In the genomic region with DNA sequence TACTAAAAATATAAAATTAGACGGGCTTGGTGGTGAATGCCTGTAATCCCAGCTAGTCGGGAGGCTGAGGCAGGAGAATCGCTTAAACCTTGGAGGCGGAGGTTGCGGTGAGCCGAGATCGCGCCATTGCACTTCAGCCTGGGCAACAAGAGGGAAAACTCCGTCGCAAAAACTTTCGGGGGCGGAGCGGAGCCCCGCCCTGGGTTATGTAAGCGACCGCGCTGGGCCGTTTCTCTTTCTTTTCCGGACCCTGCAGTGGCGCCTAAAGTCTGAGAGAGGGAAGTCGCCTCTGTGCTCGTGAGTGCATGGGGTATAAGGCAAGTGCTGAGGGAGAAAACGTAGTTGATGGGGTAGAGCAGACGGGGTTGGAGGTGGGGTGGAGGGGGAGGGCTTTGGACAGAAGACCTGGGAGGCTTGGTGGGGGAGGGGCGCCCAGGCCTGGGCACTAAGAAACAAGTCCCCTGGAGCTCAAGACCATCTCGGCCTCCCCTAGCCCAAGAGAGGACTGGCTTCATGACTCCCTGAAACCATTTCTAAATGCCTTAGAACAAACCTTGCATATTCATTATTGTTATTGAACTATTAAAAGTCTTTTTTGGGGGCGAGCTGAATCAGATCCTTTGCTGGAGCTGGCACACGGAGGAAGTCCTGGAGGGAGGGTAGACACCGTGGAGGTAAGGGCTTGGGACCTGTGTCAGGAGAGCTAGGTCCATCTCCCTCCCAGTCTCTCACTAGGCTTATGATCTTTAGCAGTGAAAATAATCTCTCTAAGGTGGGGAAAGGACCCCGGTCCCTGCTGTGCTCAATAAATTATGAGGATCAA, we compare ENCODE assay signal across 1 cellular context.
TF ChIP-seq lines count a peak whose summit lies in the region.

No MANE protein-coding gene starts in this region.

TF ChIP-seq in K562, 482 proteins besides CTCF, POLR2A, EP300 and RAD21 (continued from another document and continues in another):
- TF ChIP-seq, protein P1, sequence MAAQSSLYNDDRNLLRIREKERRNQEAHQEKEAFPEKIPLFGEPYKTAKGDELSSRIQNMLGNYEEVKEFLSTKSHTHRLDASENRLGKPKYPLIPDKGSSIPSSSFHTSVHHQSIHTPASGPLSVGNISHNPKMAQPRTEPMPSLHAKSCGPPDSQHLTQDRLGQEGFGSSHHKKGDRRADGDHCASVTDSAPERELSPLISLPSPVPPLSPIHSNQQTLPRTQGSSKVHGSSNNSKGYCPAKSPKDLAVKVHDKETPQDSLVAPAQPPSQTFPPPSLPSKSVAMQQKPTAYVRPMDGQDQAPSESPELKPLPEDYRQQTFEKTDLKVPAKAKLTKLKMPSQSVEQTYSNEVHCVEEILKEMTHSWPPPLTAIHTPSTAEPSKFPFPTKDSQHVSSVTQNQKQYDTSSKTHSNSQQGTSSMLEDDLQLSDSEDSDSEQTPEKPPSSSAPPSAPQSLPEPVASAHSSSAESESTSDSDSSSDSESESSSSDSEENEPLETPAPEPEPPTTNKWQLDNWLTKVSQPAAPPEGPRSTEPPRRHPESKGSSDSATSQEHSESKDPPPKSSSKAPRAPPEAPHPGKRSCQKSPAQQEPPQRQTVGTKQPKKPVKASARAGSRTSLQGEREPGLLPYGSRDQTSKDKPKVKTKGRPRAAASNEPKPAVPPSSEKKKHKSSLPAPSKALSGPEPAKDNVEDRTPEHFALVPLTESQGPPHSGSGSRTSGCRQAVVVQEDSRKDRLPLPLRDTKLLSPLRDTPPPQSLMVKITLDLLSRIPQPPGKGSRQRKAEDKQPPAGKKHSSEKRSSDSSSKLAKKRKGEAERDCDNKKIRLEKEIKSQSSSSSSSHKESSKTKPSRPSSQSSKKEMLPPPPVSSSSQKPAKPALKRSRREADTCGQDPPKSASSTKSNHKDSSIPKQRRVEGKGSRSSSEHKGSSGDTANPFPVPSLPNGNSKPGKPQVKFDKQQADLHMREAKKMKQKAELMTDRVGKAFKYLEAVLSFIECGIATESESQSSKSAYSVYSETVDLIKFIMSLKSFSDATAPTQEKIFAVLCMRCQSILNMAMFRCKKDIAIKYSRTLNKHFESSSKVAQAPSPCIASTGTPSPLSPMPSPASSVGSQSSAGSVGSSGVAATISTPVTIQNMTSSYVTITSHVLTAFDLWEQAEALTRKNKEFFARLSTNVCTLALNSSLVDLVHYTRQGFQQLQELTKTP (IDR thresholded peaks at IDR 0.05; ENCODE audit: low read depth in 1 of 2, partially characterized antibody in 2 of 2), result no peak
- TF ChIP-seq BHLHE40 (IDR thresholded peaks at IDR 0.05; ENCODE audit: low read length), result peak; percentile 44
- no peak for TF ChIP-seq ZFPM2 (CRISPR knock-in tag; IDR thresholded peaks at IDR 0.05)
- TF ChIP-seq HDAC8 (tag; IDR thresholded peaks at IDR 0.05), result no peak
- no peak for TF ChIP-seq ZNF445 (CRISPR knock-in tag; IDR thresholded peaks at IDR 0.05; ENCODE audit: low read depth)
- TF ChIP-seq ZNF778 (CRISPR knock-in tag; IDR thresholded peaks at IDR 0.05), result no peak
- peak; percentile 35; the same call in 1 of the 2 replicates for TF ChIP-seq NCOR1 (IDR thresholded peaks at IDR 0.05)
- no peak for TF ChIP-seq ZKSCAN3 (CRISPR knock-in tag; IDR thresholded peaks at IDR 0.05)
- TF ChIP-seq ZNF695 (CRISPR knock-in tag; IDR thresholded peaks at IDR 0.05), result no peak
- TF ChIP-seq MCM7 (IDR thresholded peaks at IDR 0.05), result no peak
- TF ChIP-seq HDGF (IDR thresholded peaks at IDR 0.05), result no peak
- TF ChIP-seq ZNF586 (CRISPR knock-in tag; conservative IDR thresholded peaks at IDR 0.05), result no peak
- peak; percentile 34; the same call in 1 of the 2 replicates for TF ChIP-seq L3MBTL2 (IDR thresholded peaks at IDR 0.05)
- no peak for TF ChIP-seq TCFL5 (CRISPR knock-in tag; conservative IDR thresholded peaks at IDR 0.05)
- no peak for TF ChIP-seq SP2 (IDR thresholded peaks at IDR 0.05; ENCODE audit: extremely low read depth, low read depth, low read length, poor library complexity, severe bottlenecking)
- TF ChIP-seq XRCC4 (IDR thresholded peaks at IDR 0.05; ENCODE audit: extremely low read depth, insufficient read depth, insufficient read length), result no peak
- TF ChIP-seq, protein P2, sequence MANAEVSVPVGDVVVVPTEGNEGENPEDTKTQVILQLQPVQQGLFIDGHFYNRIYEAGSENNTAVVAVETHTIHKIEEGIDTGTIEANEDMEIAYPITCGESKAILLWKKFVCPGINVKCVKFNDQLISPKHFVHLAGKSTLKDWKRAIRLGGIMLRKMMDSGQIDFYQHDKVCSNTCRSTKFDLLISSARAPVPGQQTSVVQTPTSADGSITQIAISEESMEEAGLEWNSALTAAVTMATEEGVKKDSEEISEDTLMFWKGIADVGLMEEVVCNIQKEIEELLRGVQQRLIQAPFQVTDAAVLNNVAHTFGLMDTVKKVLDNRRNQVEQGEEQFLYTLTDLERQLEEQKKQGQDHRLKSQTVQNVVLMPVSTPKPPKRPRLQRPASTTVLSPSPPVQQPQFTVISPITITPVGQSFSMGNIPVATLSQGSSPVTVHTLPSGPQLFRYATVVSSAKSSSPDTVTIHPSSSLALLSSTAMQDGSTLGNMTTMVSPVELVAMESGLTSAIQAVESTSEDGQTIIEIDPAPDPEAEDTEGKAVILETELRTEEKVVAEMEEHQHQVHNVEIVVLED (CRISPR knock-in tag; IDR thresholded peaks at IDR 0.05), result no peak
- TF ChIP-seq, protein P3, sequence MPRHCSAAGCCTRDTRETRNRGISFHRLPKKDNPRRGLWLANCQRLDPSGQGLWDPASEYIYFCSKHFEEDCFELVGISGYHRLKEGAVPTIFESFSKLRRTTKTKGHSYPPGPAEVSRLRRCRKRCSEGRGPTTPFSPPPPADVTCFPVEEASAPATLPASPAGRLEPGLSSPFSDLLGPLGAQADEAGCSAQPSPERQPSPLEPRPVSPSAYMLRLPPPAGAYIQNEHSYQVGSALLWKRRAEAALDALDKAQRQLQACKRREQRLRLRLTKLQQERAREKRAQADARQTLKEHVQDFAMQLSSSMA (CRISPR knock-in tag; IDR thresholded peaks at IDR 0.05), result no peak
- no peak for TF ChIP-seq HNRNPK (IDR thresholded peaks at IDR 0.05; ENCODE audit: low read depth, low read length, poor library complexity, severe bottlenecking)
- peak; percentile 31; the same call in 1 of the 2 replicates for TF ChIP-seq ATF7 (IDR thresholded peaks at IDR 0.05)
- TF ChIP-seq, protein P4, sequence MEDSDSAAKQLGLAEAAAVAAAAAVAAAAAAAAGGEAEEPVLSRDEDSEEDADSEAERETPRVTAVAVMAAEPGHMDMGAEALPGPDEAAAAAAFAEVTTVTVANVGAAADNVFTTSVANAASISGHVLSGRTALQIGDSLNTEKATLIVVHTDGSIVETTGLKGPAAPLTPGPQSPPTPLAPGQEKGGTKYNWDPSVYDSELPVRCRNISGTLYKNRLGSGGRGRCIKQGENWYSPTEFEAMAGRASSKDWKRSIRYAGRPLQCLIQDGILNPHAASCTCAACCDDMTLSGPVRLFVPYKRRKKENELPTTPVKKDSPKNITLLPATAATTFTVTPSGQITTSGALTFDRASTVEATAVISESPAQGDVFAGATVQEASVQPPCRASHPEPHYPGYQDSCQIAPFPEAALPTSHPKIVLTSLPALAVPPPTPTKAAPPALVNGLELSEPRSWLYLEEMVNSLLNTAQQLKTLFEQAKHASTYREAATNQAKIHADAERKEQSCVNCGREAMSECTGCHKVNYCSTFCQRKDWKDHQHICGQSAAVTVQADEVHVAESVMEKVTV (CRISPR knock-in tag; IDR thresholded peaks at IDR 0.05), result no peak
- TF ChIP-seq ZFP36 (IDR thresholded peaks at IDR 0.05; ENCODE audit: low read depth, low read length, partially characterized antibody), result no peak
- TF ChIP-seq, protein P5, sequence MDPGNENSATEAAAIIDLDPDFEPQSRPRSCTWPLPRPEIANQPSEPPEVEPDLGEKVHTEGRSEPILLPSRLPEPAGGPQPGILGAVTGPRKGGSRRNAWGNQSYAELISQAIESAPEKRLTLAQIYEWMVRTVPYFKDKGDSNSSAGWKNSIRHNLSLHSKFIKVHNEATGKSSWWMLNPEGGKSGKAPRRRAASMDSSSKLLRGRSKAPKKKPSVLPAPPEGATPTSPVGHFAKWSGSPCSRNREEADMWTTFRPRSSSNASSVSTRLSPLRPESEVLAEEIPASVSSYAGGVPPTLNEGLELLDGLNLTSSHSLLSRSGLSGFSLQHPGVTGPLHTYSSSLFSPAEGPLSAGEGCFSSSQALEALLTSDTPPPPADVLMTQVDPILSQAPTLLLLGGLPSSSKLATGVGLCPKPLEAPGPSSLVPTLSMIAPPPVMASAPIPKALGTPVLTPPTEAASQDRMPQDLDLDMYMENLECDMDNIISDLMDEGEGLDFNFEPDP (CRISPR knock-in tag; IDR thresholded peaks at IDR 0.05), result no peak
- TF ChIP-seq FUS (optimal IDR thresholded peaks at IDR 0.05; ENCODE audit: low read depth, low read length), result no peak
- TF ChIP-seq ZNF785 (CRISPR knock-in tag; IDR thresholded peaks at IDR 0.05), result no peak
- no peak for TF ChIP-seq ZNF224 (CRISPR knock-in tag; IDR thresholded peaks at IDR 0.05)
- TF ChIP-seq ERF (CRISPR knock-in tag; IDR thresholded peaks at IDR 0.05), result no peak
- no peak for TF ChIP-seq NFE2L1 (tag; IDR thresholded peaks at IDR 0.05; ENCODE audit: borderline replicate concordance, low read depth)
- no peak for TF ChIP-seq NCOA4 (IDR thresholded peaks at IDR 0.05; ENCODE audit: partially characterized antibody)
- TF ChIP-seq SOX6 (IDR thresholded peaks at IDR 0.05), result 0 out of 2 replicates have a peak, but pooled peaks have one; percentile 41
- TF ChIP-seq TRIM28 (IDR thresholded peaks at IDR 0.05), result peak; percentile 6; the same call in 1 of the 2 replicates
- TF ChIP-seq TAF7 (tag; IDR thresholded peaks at IDR 0.05), result peak; percentile 85; the same call in 1 of the 2 replicates
- TF ChIP-seq RUNX1 (IDR thresholded peaks at IDR 0.05; ENCODE audit: low read depth), result no peak
- TF ChIP-seq ZNF644 (tag; IDR thresholded peaks at IDR 0.05; ENCODE audit: low read depth), result no peak
- TF ChIP-seq, protein P6, sequence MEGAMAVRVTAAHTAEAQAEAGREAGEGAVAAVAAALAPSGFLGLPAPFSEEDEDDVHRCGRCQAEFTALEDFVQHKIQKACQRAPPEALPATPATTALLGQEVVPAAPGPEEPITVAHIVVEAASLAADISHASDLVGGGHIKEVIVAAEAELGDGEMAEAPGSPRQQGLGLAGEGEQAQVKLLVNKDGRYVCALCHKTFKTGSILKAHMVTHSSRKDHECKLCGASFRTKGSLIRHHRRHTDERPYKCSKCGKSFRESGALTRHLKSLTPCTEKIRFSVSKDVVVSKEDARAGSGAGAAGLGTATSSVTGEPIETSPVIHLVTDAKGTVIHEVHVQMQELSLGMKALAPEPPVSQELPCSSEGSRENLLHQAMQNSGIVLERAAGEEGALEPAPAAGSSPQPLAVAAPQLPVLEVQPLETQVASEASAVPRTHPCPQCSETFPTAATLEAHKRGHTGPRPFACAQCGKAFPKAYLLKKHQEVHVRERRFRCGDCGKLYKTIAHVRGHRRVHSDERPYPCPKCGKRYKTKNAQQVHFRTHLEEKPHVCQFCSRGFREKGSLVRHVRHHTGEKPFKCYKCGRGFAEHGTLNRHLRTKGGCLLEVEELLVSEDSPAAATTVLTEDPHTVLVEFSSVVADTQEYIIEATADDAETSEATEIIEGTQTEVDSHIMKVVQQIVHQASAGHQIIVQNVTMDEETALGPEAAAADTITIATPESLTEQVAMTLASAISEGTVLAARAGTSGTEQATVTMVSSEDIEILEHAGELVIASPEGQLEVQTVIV (CRISPR knock-in tag; IDR thresholded peaks at IDR 0.05; ENCODE audit: borderline replicate concordance), result peak; percentile 80
- TF ChIP-seq, protein P7, sequence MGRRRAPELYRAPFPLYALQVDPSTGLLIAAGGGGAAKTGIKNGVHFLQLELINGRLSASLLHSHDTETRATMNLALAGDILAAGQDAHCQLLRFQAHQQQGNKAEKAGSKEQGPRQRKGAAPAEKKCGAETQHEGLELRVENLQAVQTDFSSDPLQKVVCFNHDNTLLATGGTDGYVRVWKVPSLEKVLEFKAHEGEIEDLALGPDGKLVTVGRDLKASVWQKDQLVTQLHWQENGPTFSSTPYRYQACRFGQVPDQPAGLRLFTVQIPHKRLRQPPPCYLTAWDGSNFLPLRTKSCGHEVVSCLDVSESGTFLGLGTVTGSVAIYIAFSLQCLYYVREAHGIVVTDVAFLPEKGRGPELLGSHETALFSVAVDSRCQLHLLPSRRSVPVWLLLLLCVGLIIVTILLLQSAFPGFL (CRISPR knock-in tag; IDR thresholded peaks at IDR 0.05), result no peak
- TF ChIP-seq CHCHD3 (CRISPR knock-in tag; IDR thresholded peaks at IDR 0.05), result no peak
- 0 out of 2 replicates have a peak, but pooled peaks have one; percentile 36 for TF ChIP-seq TEAD4 (IDR thresholded peaks at IDR 0.05; ENCODE audit: low read length)
- no peak for TF ChIP-seq TEAD4 (CRISPR knock-in tag; IDR thresholded peaks at IDR 0.05; ENCODE audit: borderline replicate concordance)
- TF ChIP-seq FOXJ3 (CRISPR knock-in tag; IDR thresholded peaks at IDR 0.05), result no peak
- peak; percentile 70 for TF ChIP-seq POLR2B (IDR thresholded peaks at IDR 0.05; ENCODE audit: low read depth, partially characterized antibody)
- TF ChIP-seq PRMT5 (CRISPR knock-in tag; IDR thresholded peaks at IDR 0.05), result no peak
- TF ChIP-seq MAZ (CRISPR knock-in tag; conservative IDR thresholded peaks at IDR 0.05 in 1 of 2, IDR thresholded peaks at IDR 0.05 in 1 of 2), result peak; percentile 21 to 72; a peak in 3 of 4 replicates
- TF ChIP-seq, protein P8, sequence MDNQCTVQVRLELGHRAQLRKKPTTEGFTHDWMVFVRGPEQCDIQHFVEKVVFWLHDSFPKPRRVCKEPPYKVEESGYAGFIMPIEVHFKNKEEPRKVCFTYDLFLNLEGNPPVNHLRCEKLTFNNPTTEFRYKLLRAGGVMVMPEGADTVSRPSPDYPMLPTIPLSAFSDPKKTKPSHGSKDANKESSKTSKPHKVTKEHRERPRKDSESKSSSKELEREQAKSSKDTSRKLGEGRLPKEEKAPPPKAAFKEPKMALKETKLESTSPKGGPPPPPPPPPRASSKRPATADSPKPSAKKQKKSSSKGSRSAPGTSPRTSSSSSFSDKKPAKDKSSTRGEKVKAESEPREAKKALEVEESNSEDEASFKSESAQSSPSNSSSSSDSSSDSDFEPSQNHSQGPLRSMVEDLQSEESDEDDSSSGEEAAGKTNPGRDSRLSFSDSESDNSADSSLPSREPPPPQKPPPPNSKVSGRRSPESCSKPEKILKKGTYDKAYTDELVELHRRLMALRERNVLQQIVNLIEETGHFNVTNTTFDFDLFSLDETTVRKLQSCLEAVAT (IDR thresholded peaks at IDR 0.05), result peak in 1 of 2 experiments; percentile 76; a peak in 1 of 4 replicates
- no peak for TF ChIP-seq MAFF (IDR thresholded peaks at IDR 0.05; ENCODE audit: low read length)
- TF ChIP-seq ZNF77 (CRISPR knock-in tag; IDR thresholded peaks at IDR 0.05), result no peak
- TF ChIP-seq GATA2 (CRISPR knock-in tag; IDR thresholded peaks at IDR 0.05), result no peak
- TF ChIP-seq ETS2 (tag; IDR thresholded peaks at IDR 0.05; ENCODE audit: borderline replicate concordance, poor library complexity, severe bottlenecking), result no peak
- TF ChIP-seq, protein P9, sequence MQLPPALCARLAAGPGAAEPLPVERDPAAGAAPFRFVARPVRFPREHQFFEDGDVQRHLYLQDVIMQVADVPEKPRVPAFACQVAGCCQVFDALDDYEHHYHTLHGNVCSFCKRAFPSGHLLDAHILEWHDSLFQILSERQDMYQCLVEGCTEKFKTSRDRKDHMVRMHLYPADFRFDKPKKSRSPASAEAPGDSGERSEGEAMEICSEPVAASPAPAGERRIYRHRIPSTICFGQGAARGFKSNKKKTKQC (CRISPR knock-in tag; IDR thresholded peaks at IDR 0.05), result no peak
- no peak for TF ChIP-seq ZNF561 (CRISPR knock-in tag; conservative IDR thresholded peaks at IDR 0.05)
- TF ChIP-seq ZNF444 (CRISPR knock-in tag; IDR thresholded peaks at IDR 0.05), result no peak
- no peak for TF ChIP-seq SIX5 (IDR thresholded peaks at IDR 0.05; ENCODE audit: borderline replicate concordance in 1 of 2, insufficient read depth in 1 of 2, low read depth in 1 of 2, low read length in 2 of 2)
- peak; percentile 46 for TF ChIP-seq TBP (optimal IDR thresholded peaks at IDR 0.05; ENCODE audit: low read depth, low read length)
- TF ChIP-seq SIN3B (IDR thresholded peaks at IDR 0.05; ENCODE audit: low read depth), result no peak
